ENCODE assay signal across 1 cellular context in the genomic region with DNA sequence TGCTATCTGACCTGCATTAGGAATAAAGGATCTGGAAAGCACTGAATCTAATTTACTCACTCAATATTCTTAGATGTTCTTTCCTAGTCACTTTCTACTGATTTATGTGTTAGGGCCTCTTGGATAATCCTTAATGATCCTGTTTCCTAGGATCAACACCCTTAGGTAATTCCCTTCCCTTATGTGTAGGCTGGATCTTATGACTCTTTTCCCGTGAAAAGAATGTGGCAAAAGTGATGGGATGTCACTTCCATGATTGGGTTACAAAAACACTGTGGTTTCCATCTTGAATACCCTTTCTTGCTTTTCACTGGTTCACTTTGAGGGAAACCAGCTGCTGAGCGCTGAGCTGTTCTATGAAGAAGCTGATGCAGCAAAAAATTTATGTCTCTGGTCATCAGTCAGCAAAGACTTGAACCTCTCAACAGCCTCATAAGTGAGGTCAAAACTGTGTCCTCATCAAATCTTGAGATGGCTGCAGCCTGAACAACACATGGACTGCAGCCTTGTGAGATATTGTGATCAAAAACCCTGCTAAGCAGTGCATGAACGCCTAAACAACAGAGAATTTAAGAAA.
TF ChIP-seq lines count a peak whose summit lies in the region.

No MANE protein-coding gene starts in this region.

TF ChIP-seq in HepG2, 621 proteins besides CTCF, POLR2A, EP300 and RAD21 (continued from another document):
- TF ChIP-seq, protein P1, sequence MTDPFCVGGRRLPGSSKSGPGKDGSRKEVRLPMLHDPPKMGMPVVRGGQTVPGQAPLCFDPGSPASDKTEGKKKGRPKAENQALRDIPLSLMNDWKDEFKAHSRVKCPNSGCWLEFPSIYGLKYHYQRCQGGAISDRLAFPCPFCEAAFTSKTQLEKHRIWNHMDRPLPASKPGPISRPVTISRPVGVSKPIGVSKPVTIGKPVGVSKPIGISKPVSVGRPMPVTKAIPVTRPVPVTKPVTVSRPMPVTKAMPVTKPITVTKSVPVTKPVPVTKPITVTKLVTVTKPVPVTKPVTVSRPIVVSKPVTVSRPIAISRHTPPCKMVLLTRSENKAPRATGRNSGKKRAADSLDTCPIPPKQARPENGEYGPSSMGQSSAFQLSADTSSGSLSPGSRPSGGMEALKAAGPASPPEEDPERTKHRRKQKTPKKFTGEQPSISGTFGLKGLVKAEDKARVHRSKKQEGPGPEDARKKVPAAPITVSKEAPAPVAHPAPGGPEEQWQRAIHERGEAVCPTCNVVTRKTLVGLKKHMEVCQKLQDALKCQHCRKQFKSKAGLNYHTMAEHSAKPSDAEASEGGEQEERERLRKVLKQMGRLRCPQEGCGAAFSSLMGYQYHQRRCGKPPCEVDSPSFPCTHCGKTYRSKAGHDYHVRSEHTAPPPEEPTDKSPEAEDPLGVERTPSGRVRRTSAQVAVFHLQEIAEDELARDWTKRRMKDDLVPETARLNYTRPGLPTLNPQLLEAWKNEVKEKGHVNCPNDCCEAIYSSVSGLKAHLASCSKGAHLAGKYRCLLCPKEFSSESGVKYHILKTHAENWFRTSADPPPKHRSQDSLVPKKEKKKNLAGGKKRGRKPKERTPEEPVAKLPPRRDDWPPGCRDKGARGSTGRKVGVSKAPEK (CRISPR knock-in tag; IDR thresholded peaks at IDR 0.05; ENCODE audit: borderline replicate concordance): no peak
- peak; percentile 75 for TF ChIP-seq MAFF (IDR thresholded peaks at IDR 0.05; ENCODE audit: low read depth, low read length)
